ENCODE assay signal across 1 cellular context in the genomic region with DNA sequence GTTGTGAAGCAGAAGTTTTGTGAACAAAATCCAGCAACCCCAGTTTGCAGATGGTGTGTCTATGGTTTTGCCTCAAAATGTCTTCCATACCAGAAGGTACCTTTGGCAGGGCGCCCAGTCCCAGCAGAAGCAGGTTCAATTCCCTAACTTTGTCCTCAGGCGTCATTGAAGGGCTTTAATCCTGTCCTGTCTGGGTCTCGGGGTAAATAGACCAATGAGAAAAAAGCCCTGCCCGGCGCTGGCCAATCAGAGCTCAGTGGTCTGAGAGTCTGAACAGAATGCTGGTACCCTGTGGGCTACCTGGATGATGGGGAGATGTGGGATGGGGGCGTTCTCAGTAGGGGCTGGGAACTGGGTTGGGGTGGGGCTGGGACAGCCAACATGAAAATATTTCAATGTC.
TF ChIP-seq lines count a peak whose summit lies in the region.

No MANE protein-coding gene starts in this region.

TF ChIP-seq in A549, 52 proteins besides CTCF, POLR2A, EP300 and RAD21:
- TF ChIP-seq RCOR1 (IDR thresholded peaks at IDR 0.05; ENCODE audit: low read depth, low read length) (no peak), RARB (CRISPR knock-in tag; IDR thresholded peaks at IDR 0.05) (no peak), ZC3H11A (IDR thresholded peaks at IDR 0.05) (no peak), FOSB (CRISPR knock-in tag; IDR thresholded peaks at IDR 0.05) (no peak), PHF8 (IDR thresholded peaks at IDR 0.05; ENCODE audit: borderline replicate concordance, low read depth) (no peak), POLR2AphosphoS2 (conservative IDR thresholded peaks at IDR 0.05; ENCODE audit: low read length) (no peak), NR3C1 (IDR thresholded peaks at IDR 0.05) (no peak), NFE2L2 (conservative IDR thresholded peaks at IDR 0.05; ENCODE audit: low read length) (no peak), MYC (IDR thresholded peaks at IDR 0.05; ENCODE audit: borderline replicate concordance, low read length) (no peak), ZNF302 (CRISPR knock-in tag; IDR thresholded peaks at IDR 0.05) (no peak), EHF (CRISPR knock-in tag; IDR thresholded peaks at IDR 0.05) (no peak), TP53 (CRISPR knock-in tag; IDR thresholded peaks at IDR 0.05) (no peak), JUN (IDR thresholded peaks at IDR 0.05) (no peak), MAZ (IDR thresholded peaks at IDR 0.05; ENCODE audit: borderline replicate concordance, low read depth, low read length) (no peak), FOXS1 (CRISPR knock-in tag; IDR thresholded peaks at IDR 0.05) (no peak), SMC3 (IDR thresholded peaks at IDR 0.05) (no peak)
- TF ChIP-seq, protein P1, sequence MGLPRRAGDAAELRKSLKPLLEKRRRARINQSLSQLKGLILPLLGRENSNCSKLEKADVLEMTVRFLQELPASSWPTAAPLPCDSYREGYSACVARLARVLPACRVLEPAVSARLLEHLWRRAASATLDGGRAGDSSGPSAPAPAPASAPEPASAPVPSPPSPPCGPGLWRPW (IDR thresholded peaks at IDR 0.05): no peak
- TF ChIP-seq, protein P2, sequence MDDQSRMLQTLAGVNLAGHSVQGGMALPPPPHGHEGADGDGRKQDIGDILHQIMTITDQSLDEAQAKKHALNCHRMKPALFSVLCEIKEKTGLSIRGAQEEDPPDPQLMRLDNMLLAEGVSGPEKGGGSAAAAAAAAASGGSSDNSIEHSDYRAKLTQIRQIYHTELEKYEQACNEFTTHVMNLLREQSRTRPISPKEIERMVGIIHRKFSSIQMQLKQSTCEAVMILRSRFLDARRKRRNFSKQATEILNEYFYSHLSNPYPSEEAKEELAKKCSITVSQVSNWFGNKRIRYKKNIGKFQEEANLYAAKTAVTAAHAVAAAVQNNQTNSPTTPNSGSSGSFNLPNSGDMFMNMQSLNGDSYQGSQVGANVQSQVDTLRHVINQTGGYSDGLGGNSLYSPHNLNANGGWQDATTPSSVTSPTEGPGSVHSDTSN (IDR thresholded peaks at IDR 0.05): no peak
